In genomic region chr1:31763671-31764306, GRCh38 we compare ENCODE assay signal across 8 cellular contexts. TPM values are rescaled to one million over a fixed set of nuclear protein-coding genes. Genes with fewer than 3 reads are reported as not detected.
A peak's percentile ranks its signal among the peaks of the same experiment; 100 is the strongest.
DNase-seq lines count a peak whose midpoint lies in the region; ATAC-seq and TF ChIP-seq lines count a peak whose summit lies in the region.

No MANE protein-coding gene starts in this region.

- H3K36me3 ChIP-seq in CD8-positive, alpha-beta memory T cell (ENCODE audit: insufficient read depth, low read length): no peaks in the 10 kb centered on the region
- H3K36me3 ChIP-seq in parathyroid adenoma (ENCODE audit: control insufficient read depth, insufficient read depth, low read length): no peaks in the 10 kb centered on the region

- H3K27me3 ChIP-seq in CD8-positive, alpha-beta memory T cell (ENCODE audit: insufficient read depth, low read length, poor library complexity, severe bottlenecking): peaks cover 18% of the 10 kb centered on the region
- no peaks in the 10 kb centered on the region for H3K27me3 ChIP-seq in parathyroid adenoma (ENCODE audit: control insufficient read depth, insufficient read depth, low read length)

- H3K4me1 Mint-ChIP-seq in CD8-positive, alpha-beta memory T cell: peaks cover 23 to 43% (median 25%) of the 10 kb centered on the region in 3 donors

- H3K36me3 Mint-ChIP-seq in CD8-positive, alpha-beta memory T cell: peaks cover 0 to 1% (median 0%) of the 10 kb centered on the region in 3 donors

- CTCF ChIA-PET in CD8-positive, alpha-beta memory T cell (lab: Charles Lee): interaction anchor here (0.7 to 6.6 kb wide), 12 partner anchors 13 to 200 kb away, joined by 3 to 54 read pairs (median 5); no protein-coding TSS in a partner anchor

- H3K27ac ChIP-seq in CD8-positive, alpha-beta memory T cell (ENCODE audit: low read depth, low read length): no peak overlapping the region
- H3K27ac ChIP-seq in coronary artery (peak overlapping the region in 1 of 2 donors; percentile 36), parathyroid adenoma (no peak overlapping the region)

- peak in 2 of 5 donors; percentile 21 to 33 for DNase-seq in CD8-positive, alpha-beta memory T cell
- DNase-seq in NCI-H69 (lab: John Stamatoyannopoulos, UW) (peak; percentile 45), coronary artery (ENCODE audit: low spot score) (no peak), NCI-H1436 (lab: John Stamatoyannopoulos, UW) (no peak), DMS153 treated with DMSO at 0.1 percent for 48 hours (lab: John Stamatoyannopoulos, UW; ENCODE audit: unreplicated experiment) (no peak), NCI-H2196 (lab: John Stamatoyannopoulos, UW; ENCODE audit: unreplicated experiment) (no peak)

- peak overlapping the region; percentile 56 for H2AFZ ChIP-seq in parathyroid adenoma

- TF ChIP-seq CTCF in coronary artery (IDR thresholded peaks at IDR 0.05): no peak
- no peak for TF ChIP-seq CTCF in parathyroid adenoma (IDR thresholded peaks at IDR 0.05)

- peaks cover 13 to 14% of the 10 kb centered on the region in 2 donors for H3K27me3 Mint-ChIP-seq in CD8-positive, alpha-beta memory T cell

- H3K79me2 ChIP-seq in parathyroid adenoma: no peaks in the 10 kb centered on the region

- peak overlapping the region in 1 of 8 donors; percentile 60 for H3K27ac Mint-ChIP-seq in CD8-positive, alpha-beta memory T cell

- peak overlapping the region; percentile 60 for H3K4me3 ChIP-seq in CD8-positive, alpha-beta memory T cell (ENCODE audit: low read length)
- H3K4me3 ChIP-seq in coronary artery: peak overlapping the region; percentile 84
- H3K4me3 ChIP-seq in parathyroid adenoma (ENCODE audit: low read depth, low read length): peak overlapping the region; percentile 44

- H3K4me2 ChIP-seq in parathyroid adenoma (ENCODE audit: low read length): peak overlapping the region; percentile 74

- no peaks in the 10 kb centered on the region for H3K9me3 Mint-ChIP-seq in CD8-positive, alpha-beta memory T cell

- H3K9ac ChIP-seq in parathyroid adenoma: no peak overlapping the region

- no peaks in the 10 kb centered on the region for H3K9me3 ChIP-seq in CD8-positive, alpha-beta memory T cell (ENCODE audit: low read length)
- H3K9me3 ChIP-seq in parathyroid adenoma (ENCODE audit: control insufficient read depth, low read length): no peaks in the 10 kb centered on the region

- H3K4me3 Mint-ChIP-seq in CD8-positive, alpha-beta memory T cell: peak overlapping the region; percentile 79 to 92 (median 81)

- POLR2A ChIA-PET in CD8-positive, alpha-beta memory T cell (lab: Charles Lee): no interaction called here

- H3K4me1 ChIP-seq in CD8-positive, alpha-beta memory T cell (ENCODE audit: insufficient read depth, low read length): peaks cover 32% of the 10 kb centered on the region
- peaks cover 2% of the 10 kb centered on the region for H3K4me1 ChIP-seq in parathyroid adenoma

- ATAC-seq in HG03457 (IDR thresholded peaks at IDR 0.05; ENCODE audit: unreplicated experiment): no peak

RNA-seq across cellular contexts. Expression of gene ADGRB2, which starts 0.4 kb away (rescaled TPM):
- under 1 TPM; 0.35 to 0.57 TPM for total RNA-seq in CD8-positive, alpha-beta memory T cell
- 0.24 TPM for polyA plus RNA-seq in CD8-positive, alpha-beta memory T cell

RNA-seq across cellular contexts. Expression of gene SPOCD1, which starts 52.0 kb away (rescaled TPM):
- total RNA-seq in CD8-positive, alpha-beta memory T cell: under 1 TPM in 1 of 2 experiments, not detected in 1; 0.18 TPM
- not detected for polyA plus RNA-seq in CD8-positive, alpha-beta memory T cell

RNA-seq across cellular contexts. Expression of gene COL16A1, which starts 60.0 kb away (rescaled TPM):
- total RNA-seq in CD8-positive, alpha-beta memory T cell: under 1 TPM in 1 of 2 experiments, not detected in 1; 0.85 TPM
- not detected for polyA plus RNA-seq in CD8-positive, alpha-beta memory T cell
